Comparison of ENCODE assay signal across 1 cellular context in the genomic region with DNA sequence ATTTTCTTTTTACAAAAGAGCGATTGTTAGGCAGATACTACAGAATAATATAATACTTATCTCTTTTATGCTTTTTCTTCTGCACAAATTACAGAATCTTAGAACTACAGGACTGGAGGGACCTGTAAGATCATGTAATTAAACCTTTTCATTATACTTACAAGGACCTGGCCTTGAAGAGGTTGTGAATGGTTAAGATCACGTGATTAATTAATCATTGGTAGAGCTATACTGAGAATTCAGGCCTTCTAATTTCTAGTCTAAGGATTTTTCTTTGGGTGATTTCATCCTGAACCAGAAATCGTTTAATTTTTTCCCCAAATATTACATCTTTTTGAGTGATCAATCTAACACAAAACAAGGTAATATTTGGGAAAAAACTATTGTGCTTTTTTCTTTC.
TF ChIP-seq lines count a peak whose summit lies in the region.

No MANE protein-coding gene starts in this region.

TF ChIP-seq in IMR-90, 13 proteins besides CTCF, POLR2A, EP300 and RAD21:
- TF ChIP-seq, protein P1, sequence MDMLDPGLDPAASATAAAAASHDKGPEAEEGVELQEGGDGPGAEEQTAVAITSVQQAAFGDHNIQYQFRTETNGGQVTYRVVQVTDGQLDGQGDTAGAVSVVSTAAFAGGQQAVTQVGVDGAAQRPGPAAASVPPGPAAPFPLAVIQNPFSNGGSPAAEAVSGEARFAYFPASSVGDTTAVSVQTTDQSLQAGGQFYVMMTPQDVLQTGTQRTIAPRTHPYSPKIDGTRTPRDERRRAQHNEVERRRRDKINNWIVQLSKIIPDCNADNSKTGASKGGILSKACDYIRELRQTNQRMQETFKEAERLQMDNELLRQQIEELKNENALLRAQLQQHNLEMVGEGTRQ (IDR thresholded peaks at IDR 0.05; ENCODE audit: low read depth, low read length): no peak
- TF ChIP-seq MAZ (IDR thresholded peaks at IDR 0.05; ENCODE audit: borderline replicate concordance, low read depth, low read length): no peak
- TF ChIP-seq BHLHE40 (IDR thresholded peaks at IDR 0.05; ENCODE audit: low read depth, low read length): no peak
- TF ChIP-seq RFX5 (IDR thresholded peaks at IDR 0.05; ENCODE audit: low read depth, low read length): no peak
- no peak for TF ChIP-seq SMC3 (IDR thresholded peaks at IDR 0.05; ENCODE audit: low read depth, low read length)
